Comparison of ENCODE assay signal across 8 cellular contexts in the genomic region with DNA sequence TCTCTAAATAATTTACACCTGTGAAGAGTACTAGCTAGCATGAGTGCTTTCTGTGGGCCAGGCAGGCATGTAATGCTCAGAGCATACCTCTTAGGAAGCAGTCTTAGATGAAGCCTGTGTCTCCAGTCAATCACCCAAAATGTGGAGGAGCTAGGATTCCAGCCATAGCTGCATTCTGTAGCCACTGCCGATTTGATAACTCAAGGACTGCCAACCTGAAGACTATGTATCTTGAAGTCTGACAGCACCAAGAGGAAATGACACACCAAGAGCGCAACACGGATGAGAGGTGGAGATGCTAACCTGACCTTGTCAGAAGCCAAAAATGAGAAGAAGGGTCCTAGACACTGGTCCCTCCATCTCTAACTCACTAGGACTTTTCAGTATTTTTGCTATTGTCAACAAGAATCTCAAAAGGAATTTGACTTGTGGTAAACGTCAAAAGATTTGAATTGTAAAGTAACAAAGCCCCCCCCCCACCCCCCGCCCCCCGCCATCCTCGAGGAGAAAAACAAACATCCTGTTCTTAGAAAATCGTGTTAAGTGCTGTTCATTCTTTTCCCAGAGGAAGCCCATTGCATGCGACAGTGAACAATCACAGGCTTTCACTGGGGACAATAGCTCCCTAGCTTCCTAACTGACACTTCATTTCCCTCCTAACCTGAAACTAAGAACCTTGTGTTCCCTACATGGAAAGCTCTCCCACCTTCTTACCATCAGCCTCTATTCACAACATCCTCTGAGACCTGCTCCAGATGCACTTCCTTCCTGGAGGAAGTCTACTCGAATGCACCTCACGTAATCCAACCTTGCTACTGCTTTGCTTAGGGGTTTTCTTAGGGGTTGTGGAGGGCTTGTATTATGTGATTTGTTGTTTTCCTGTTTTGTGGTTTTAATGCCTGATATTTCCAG. TPM values are rescaled to one million over a fixed set of nuclear protein-coding genes. Genes with fewer than 3 reads are reported as not detected.
DNase-seq lines count a peak whose midpoint lies in the region; ATAC-seq and TF ChIP-seq lines count a peak whose summit lies in the region.

No MANE protein-coding gene starts in this region.

- peak overlapping the region; percentile 81 for H3K27ac ChIP-seq in subcutaneous abdominal adipose tissue (ENCODE audit: low read depth, low read length)

- H3K4me1 ChIP-seq in subcutaneous abdominal adipose tissue (ENCODE audit: control insufficient read depth in 5 of 5, insufficient read depth in 5 of 5, low read length in 5 of 5), result peaks cover 4 to 73% (median 17%) of the 10 kb centered on the region in 5 donors

- DNase-seq in activated CD4-positive, alpha-beta T cell treated with anti-CD3 and anti-CD28 coated beads, Interleukin-2, amount 10 ng/mL, durations not matched to agents 24 days and 14 days, result no peak
- no peak for DNase-seq in activated CD4-positive, alpha-beta T cell treated with anti-CD3 and anti-CD28 coated beads, Interleukin-2, amount 50 U/mL, for 1 hour
- DNase-seq in T-helper 17 cell (no peak), iPS-NIHi7 (ENCODE audit: extremely low spot score) (peak; percentile 66), NCI-H1048 (lab: John Stamatoyannopoulos, UW) (no peak), NCI-H2171 (lab: John Stamatoyannopoulos, UW) (no peak), foreskin fibroblast (no peak)

- H3K9me3 Mint-ChIP-seq in activated CD4-positive, alpha-beta T cell treated with anti-CD3 and anti-CD28 coated beads, Interleukin-2, amount 10 ng/mL, durations not matched to agents 24 days and 14 days, result no peaks in the 10 kb centered on the region

- H3K4me3 Mint-ChIP-seq in activated CD4-positive, alpha-beta T cell treated with anti-CD3 and anti-CD28 coated beads, Interleukin-2, amount 10 ng/mL, durations not matched to agents 24 days and 14 days, result peak overlapping the region; percentile 10
- H3K4me3 Mint-ChIP-seq in T-helper 17 cell, result peak overlapping the region; percentile 77

- H3K9me3 ChIP-seq in T-helper 17 cell (ENCODE audit: control insufficient read depth, low read length, poor library complexity, severe bottlenecking), result no peaks in the 10 kb centered on the region
- H3K9me3 ChIP-seq in subcutaneous abdominal adipose tissue (ENCODE audit: control insufficient read depth in 5 of 5, low read length in 5 of 5), result no peaks in the 10 kb centered on the region

- ATAC-seq in T-helper 17 cell, result peak; percentile 57

- H3K4me3 ChIP-seq in subcutaneous abdominal adipose tissue (ENCODE audit: low read depth in 1 of 5, low read length in 5 of 5), result no peak overlapping the region
- no peak overlapping the region for H3K4me3 ChIP-seq in foreskin fibroblast (ENCODE audit: low read depth in 1 of 2, low read length in 2 of 2)

- H3K36me3 ChIP-seq in subcutaneous abdominal adipose tissue (ENCODE audit: control insufficient read depth in 5 of 5, insufficient read depth in 5 of 5, low read length in 5 of 5), result peaks cover 0 to 3% (median 0%) of the 10 kb centered on the region in 5 donors

- peak overlapping the region in 2 of 5 donors; percentile 35 for H3K9ac ChIP-seq in subcutaneous abdominal adipose tissue (ENCODE audit: low read length in 5 of 5)

- TF ChIP-seq CTCF in foreskin fibroblast (IDR thresholded peaks at IDR 0.05; ENCODE audit: low read depth, low read length), result no peak

- H3K36me3 Mint-ChIP-seq in activated CD4-positive, alpha-beta T cell treated with anti-CD3 and anti-CD28 coated beads, Interleukin-2, amount 10 ng/mL, durations not matched to agents 24 days and 14 days (ENCODE audit: low read depth), result peaks cover 26% of the 10 kb centered on the region
- H3K36me3 Mint-ChIP-seq in T-helper 17 cell (ENCODE audit: low read depth), result peaks cover 5% of the 10 kb centered on the region

- H3K27ac Mint-ChIP-seq in activated CD4-positive, alpha-beta T cell treated with anti-CD3 and anti-CD28 coated beads, Interleukin-2, amount 10 ng/mL, durations not matched to agents 24 days and 14 days, result peak overlapping the region; percentile 22
- H3K27ac Mint-ChIP-seq in T-helper 17 cell, result peak overlapping the region; percentile 93

- H3K27me3 ChIP-seq in subcutaneous abdominal adipose tissue (ENCODE audit: control insufficient read depth in 5 of 5, insufficient read depth in 4 of 5, low read length in 5 of 5), result no peaks in the 10 kb centered on the region

- no peaks in the 10 kb centered on the region for H3K27me3 Mint-ChIP-seq in activated CD4-positive, alpha-beta T cell treated with anti-CD3 and anti-CD28 coated beads, Interleukin-2, amount 10 ng/mL, durations not matched to agents 24 days and 14 days
- H3K27me3 Mint-ChIP-seq in T-helper 17 cell, result no peaks in the 10 kb centered on the region

- peaks cover 46% of the 10 kb centered on the region for H3K4me1 Mint-ChIP-seq in activated CD4-positive, alpha-beta T cell treated with anti-CD3 and anti-CD28 coated beads, Interleukin-2, amount 10 ng/mL, durations not matched to agents 24 days and 14 days
- H3K4me1 Mint-ChIP-seq in T-helper 17 cell, result peaks cover 84% of the 10 kb centered on the region

- intact Hi-C loops in activated CD4-positive, alpha-beta T cell treated with anti-CD3 and anti-CD28 coated beads, Interleukin-2, amount 10 ng/mL, durations not matched to agents 24 days and 14 days (cut with micrococcal nuclease), result no loop called here

RNA-seq across cellular contexts. Expression of a gene that starts 14.7 kb away (rescaled TPM):
- total RNA-seq in activated CD4-positive, alpha-beta T cell treated with anti-CD3 and anti-CD28 coated beads, Interleukin-2, amount 10 ng/mL, durations not matched to agents 24 days and 14 days, result 10.9 and 12.8 TPM in 2 replicates
- total RNA-seq in T-helper 17 cell, result 10 to 100 TPM; 45.1 to 48.9 TPM
